ENCODE assay signal across 26 cellular contexts in the genomic region with DNA sequence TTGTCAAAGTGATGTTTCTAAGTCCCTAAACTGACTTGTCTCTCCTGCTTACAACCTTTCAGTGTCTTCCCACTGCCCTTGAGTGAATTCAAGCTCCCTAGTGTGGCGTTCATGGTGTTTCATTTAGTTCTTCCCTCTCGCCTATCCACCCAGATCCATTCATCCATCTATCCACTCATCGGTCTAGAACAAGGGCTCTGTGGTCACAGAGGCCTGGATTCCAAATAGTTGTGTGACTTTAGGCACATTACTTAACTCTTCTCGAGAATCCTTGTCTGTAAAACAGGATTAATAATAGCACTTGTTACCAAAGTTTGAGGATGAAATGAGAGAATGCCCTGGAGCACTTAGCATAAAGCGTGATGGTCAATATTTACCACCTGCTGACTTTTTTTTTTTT. TPM values are rescaled to one million over a fixed set of nuclear protein-coding genes. Genes with fewer than 3 reads are reported as not detected.
A peak's percentile ranks its signal among the peaks of the same experiment; 100 is the strongest.
DNase-seq lines count a peak whose midpoint lies in the region; ATAC-seq and TF ChIP-seq lines count a peak whose summit lies in the region.
"Had no signal": no experiment of that assay in that cellular context is flagged by ENCODE, and none has a peak within 500 bp of the region (broad histone marks: within the 10 kb centered on the region; RNA-seq: fewer than 3 reads in every experiment).

No MANE protein-coding gene starts in this region.

- H3K27ac ChIP-seq in VCaP: 0 out of 2 replicates have a peak overlapping the region, but pooled peaks have one; percentile 3

- H3K36me3 Mint-ChIP-seq in activated naive CD8-positive, alpha-beta T cell: no peaks in the 10 kb centered on the region
- no peaks in the 10 kb centered on the region for H3K36me3 Mint-ChIP-seq in activated naive CD8-positive, alpha-beta T cell treated with anti-CD3 and anti-CD28 coated beads, Interleukin-2, amount 50 U/mL, for 24 hours (ENCODE audit: low read depth)
- H3K36me3 Mint-ChIP-seq in naive thymus-derived CD8-positive, alpha-beta T cell: peaks cover 0 to 12% (median 0%) of the 10 kb centered on the region in 3 donors

- H3K9me3 Mint-ChIP-seq in activated naive CD8-positive, alpha-beta T cell (ENCODE audit: low read depth): no peaks in the 10 kb centered on the region
- H3K9me3 Mint-ChIP-seq in activated naive CD8-positive, alpha-beta T cell treated with anti-CD3 and anti-CD28 coated beads, Interleukin-2, amount 50 U/mL, for 24 hours: no peaks in the 10 kb centered on the region
- no peaks in the 10 kb centered on the region for H3K9me3 Mint-ChIP-seq in naive thymus-derived CD8-positive, alpha-beta T cell

- H3K4me3 Mint-ChIP-seq in activated naive CD8-positive, alpha-beta T cell: no peak overlapping the region
- no peak overlapping the region for H3K4me3 Mint-ChIP-seq in activated naive CD8-positive, alpha-beta T cell treated with anti-CD3 and anti-CD28 coated beads, Interleukin-2, amount 50 U/mL, for 24 hours
- no peak overlapping the region for H3K4me3 Mint-ChIP-seq in naive thymus-derived CD8-positive, alpha-beta T cell

- POLR2A ChIA-PET in naive thymus-derived CD8-positive, alpha-beta T cell (lab: Charles Lee): no interaction called here

- TF ChIP-seq CTCF in VCaP (conservative IDR thresholded peaks at IDR 0.05): no peak

- no peaks in the 10 kb centered on the region for H3K27me3 Mint-ChIP-seq in activated naive CD8-positive, alpha-beta T cell
- H3K27me3 Mint-ChIP-seq in activated naive CD8-positive, alpha-beta T cell treated with anti-CD3 and anti-CD28 coated beads, Interleukin-2, amount 50 U/mL, for 24 hours: no peaks in the 10 kb centered on the region
- no peaks in the 10 kb centered on the region for H3K27me3 Mint-ChIP-seq in naive thymus-derived CD8-positive, alpha-beta T cell
- H3K27me3 Mint-ChIP-seq: CD4-positive, alpha-beta memory T cell had no signal

- no peak for ATAC-seq in activated naive CD8-positive, alpha-beta T cell treated with anti-CD3 and anti-CD28 coated beads, Interleukin-2, amount 50 U/mL, for 24 hours
- ATAC-seq in naive thymus-derived CD8-positive, alpha-beta T cell: no peak
- ATAC-seq in HG03457 (IDR thresholded peaks at IDR 0.05; ENCODE audit: unreplicated experiment): no peak
- ATAC-seq: HCT116, PC-3 had no signal

- H3K27ac Mint-ChIP-seq in activated naive CD8-positive, alpha-beta T cell: peak overlapping the region; percentile 13
- no peak overlapping the region for H3K27ac Mint-ChIP-seq in activated naive CD8-positive, alpha-beta T cell treated with anti-CD3 and anti-CD28 coated beads, Interleukin-2, amount 50 U/mL, for 24 hours
- H3K27ac Mint-ChIP-seq in naive thymus-derived CD8-positive, alpha-beta T cell: peak overlapping the region in 9 of 10 donors; percentile 1 to 95 (median 45)

- H3K4me1 Mint-ChIP-seq in activated naive CD8-positive, alpha-beta T cell (ENCODE audit: low read depth): peaks cover 28% of the 10 kb centered on the region
- H3K4me1 Mint-ChIP-seq in activated naive CD8-positive, alpha-beta T cell treated with anti-CD3 and anti-CD28 coated beads, Interleukin-2, amount 50 U/mL, for 24 hours: peaks cover 23% of the 10 kb centered on the region
- H3K4me1 Mint-ChIP-seq in naive thymus-derived CD8-positive, alpha-beta T cell: peaks cover 20 to 34% (median 29%) of the 10 kb centered on the region in 4 donors

- no peak for DNase-seq in activated naive CD8-positive, alpha-beta T cell treated with anti-CD3 and anti-CD28 coated beads, Interleukin-2, amount 50 U/mL, for 24 hours
- DNase-seq in naive thymus-derived CD8-positive, alpha-beta T cell: no peak
- DNase-seq in NCI-H128 (lab: John Stamatoyannopoulos, UW; ENCODE audit: unreplicated experiment): no peak
- DNase-seq in activated effector memory CD4-positive, alpha-beta T cell treated with anti-CD3 and anti-CD28 coated beads, Interleukin-2, amount 50 U/mL, for 16 hours: no peak
- DNase-seq: CD4-positive, alpha-beta memory T cell; COR-L47; DMS79 treated with DMSO at 0.1 percent for 48 hours; GF-D8; Kasumi-1; NCI-H1092 treated with DMSO at 0.1 percent for 48 hours; NCI-H146; NCI-H1930; NCI-H446; NCI-H524 treated with DMSO at 0.1 percent for 48 hours; NK-92 treated with Interleukin-12 subunit alpha and Interleukin-12 subunit beta, amount 100 ng/mL, for 24 hours; PC-3; SK-N-SH had no signal

RNA-seq across cellular contexts. Expression of a gene that starts 0.9 kb away (rescaled TPM):
- not detected for total RNA-seq in naive thymus-derived CD8-positive, alpha-beta T cell
- polyA plus RNA-seq in naive thymus-derived CD8-positive, alpha-beta T cell: not detected
- total RNA-seq: A172; CD4-positive, alpha-beta memory T cell; H1; K562; M059J; PC-3 had no signal
- polyA plus RNA-seq: BJ; CD4-positive, alpha-beta memory T cell; SK-N-SH had no signal
